ENCODE assay signal across 1 cellular context in the genomic region with DNA sequence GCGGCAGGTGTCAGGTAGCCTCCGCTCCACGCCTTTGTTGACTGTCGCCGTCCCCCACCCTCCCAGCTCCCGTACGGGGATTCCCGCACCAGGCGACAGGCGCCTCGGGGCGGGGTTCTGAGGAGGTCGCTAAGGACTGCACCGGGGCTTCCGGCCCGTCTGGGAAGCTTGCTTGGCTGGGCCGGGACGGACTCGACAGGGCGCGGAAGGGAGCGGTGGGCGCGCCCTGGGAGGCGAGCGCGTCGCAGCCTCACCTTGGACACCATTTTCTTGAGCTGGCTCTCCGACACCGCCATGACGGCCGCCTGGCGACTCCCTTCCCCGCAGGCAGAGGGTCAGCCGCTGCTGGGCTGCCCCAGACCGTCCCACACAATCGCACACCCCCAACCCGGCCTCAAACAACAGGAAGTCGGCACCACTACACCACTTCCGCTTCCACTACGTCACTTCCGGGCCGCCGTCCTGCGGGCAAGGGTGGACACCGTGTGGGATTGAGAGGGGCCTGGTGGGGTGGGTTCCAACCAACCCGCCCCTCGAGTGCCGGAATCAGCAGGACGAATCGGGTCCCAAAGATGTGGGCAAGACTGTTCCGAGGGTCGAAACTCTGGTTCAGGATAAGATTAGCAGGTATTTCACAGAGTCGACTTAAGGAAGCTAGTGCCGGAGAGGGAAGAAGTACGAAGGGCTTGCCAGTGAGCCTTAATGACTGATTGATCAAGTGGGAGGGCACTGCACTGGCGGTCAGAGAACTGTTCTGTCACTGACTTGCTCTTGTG.
TF ChIP-seq lines count a peak whose summit lies in the region.

A gene with protein sequence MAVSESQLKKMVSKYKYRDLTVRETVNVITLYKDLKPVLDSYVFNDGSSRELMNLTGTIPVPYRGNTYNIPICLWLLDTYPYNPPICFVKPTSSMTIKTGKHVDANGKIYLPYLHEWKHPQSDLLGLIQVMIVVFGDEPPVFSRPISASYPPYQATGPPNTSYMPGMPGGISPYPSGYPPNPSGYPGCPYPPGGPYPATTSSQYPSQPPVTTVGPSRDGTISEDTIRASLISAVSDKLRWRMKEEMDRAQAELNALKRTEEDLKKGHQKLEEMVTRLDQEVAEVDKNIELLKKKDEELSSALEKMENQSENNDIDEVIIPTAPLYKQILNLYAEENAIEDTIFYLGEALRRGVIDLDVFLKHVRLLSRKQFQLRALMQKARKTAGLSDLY (minus strand): TSS at position 422 of the 776 bp plus-strand sequence. CDS start 126 bp downstream, at position 296.

TF ChIP-seq in K562, 482 proteins besides CTCF, POLR2A, EP300 and RAD21 (continued from another document and continues in another):
- TF ChIP-seq, protein P1, sequence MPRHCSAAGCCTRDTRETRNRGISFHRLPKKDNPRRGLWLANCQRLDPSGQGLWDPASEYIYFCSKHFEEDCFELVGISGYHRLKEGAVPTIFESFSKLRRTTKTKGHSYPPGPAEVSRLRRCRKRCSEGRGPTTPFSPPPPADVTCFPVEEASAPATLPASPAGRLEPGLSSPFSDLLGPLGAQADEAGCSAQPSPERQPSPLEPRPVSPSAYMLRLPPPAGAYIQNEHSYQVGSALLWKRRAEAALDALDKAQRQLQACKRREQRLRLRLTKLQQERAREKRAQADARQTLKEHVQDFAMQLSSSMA (CRISPR knock-in tag; IDR thresholded peaks at IDR 0.05), result no peak
- TF ChIP-seq CHD4 (IDR thresholded peaks at IDR 0.05; ENCODE audit: insufficient read depth, insufficient replicate concordance, low read depth, low read length, poor library complexity, severe bottlenecking) (no peak), CEBPG (CRISPR knock-in tag; IDR thresholded peaks at IDR 0.05) (no peak), CEBPG (tag; conservative IDR thresholded peaks at IDR 0.05 in 1 of 2, IDR thresholded peaks at IDR 0.05 in 1 of 2) (no peak), CBX8 (IDR thresholded peaks at IDR 0.05; ENCODE audit: borderline replicate concordance, extremely low read depth, low read depth, low read length, poor library complexity, severe bottlenecking) (no peak), ZNF717 (CRISPR knock-in tag; IDR thresholded peaks at IDR 0.05) (no peak), CBX3 (IDR thresholded peaks at IDR 0.05; ENCODE audit: borderline replicate concordance in 1 of 2, low read length in 2 of 2) (no peak), FIP1L1 (IDR thresholded peaks at IDR 0.05; ENCODE audit: low read depth, low read length, poor library complexity, severe bottlenecking) (peak; percentile 44), CTBP1 (IDR thresholded peaks at IDR 0.05; ENCODE audit: borderline replicate concordance) (peak; percentile 72; the same call in 1 of the 2 replicates), SRF (CRISPR knock-in tag; IDR thresholded peaks at IDR 0.05) (peak in 1 of 2 experiments; percentile 20; a peak in 1 of 4 replicates), ETS1 (conservative IDR thresholded peaks at IDR 0.05; ENCODE audit: control insufficient read depth, low read depth, low read length) (peak; percentile 85), ETV6 (IDR thresholded peaks at IDR 0.05; ENCODE audit: borderline replicate concordance in 1 of 2, low read depth in 2 of 2, low read length in 1 of 2) (peak; percentile 67 to 88; a peak in 3 of 4 replicates), ETV6 (CRISPR knock-in tag; IDR thresholded peaks at IDR 0.05; ENCODE audit: borderline replicate concordance) (no peak), ZFX (CRISPR knock-in tag; IDR thresholded peaks at IDR 0.05) (peak; percentile 90), GABPA (tag; conservative IDR thresholded peaks at IDR 0.05; ENCODE audit: low read depth) (peak; percentile 99), KDM4B (IDR thresholded peaks at IDR 0.05; ENCODE audit: borderline replicate concordance in 2 of 2, low read depth in 1 of 2) (peak in 1 of 2 experiments; percentile 94; a peak in 1 of 4 replicates), ZNF184 (CRISPR knock-in tag; IDR thresholded peaks at IDR 0.05) (no peak), RAD51 (IDR thresholded peaks at IDR 0.05; ENCODE audit: borderline replicate concordance, low read depth) (no peak), MTA1 (IDR thresholded peaks at IDR 0.05; ENCODE audit: borderline replicate concordance) (no peak), SFPQ (IDR thresholded peaks at IDR 0.05; ENCODE audit: low read depth, low read length) (no peak), CBX5 (IDR thresholded peaks at IDR 0.05; ENCODE audit: borderline replicate concordance, low read depth) (no peak; the same call in 1 of the 2 replicates), GTF2A2 (tag; IDR thresholded peaks at IDR 0.05) (no peak), RNF2 (IDR thresholded peaks at IDR 0.05) (0 out of 2 replicates have a peak, but pooled peaks have one; percentile 12), RBM39 (optimal IDR thresholded peaks at IDR 0.05; ENCODE audit: low read depth, low read length) (no peak), NCOA1 (IDR thresholded peaks at IDR 0.05; ENCODE audit: low read depth) (peak; percentile 86), ZFP36 (IDR thresholded peaks at IDR 0.05; ENCODE audit: low read depth, low read length, partially characterized antibody) (no peak), ZNF507 (tag; conservative IDR thresholded peaks at IDR 0.05) (no peak), SP1 (CRISPR knock-in tag; IDR thresholded peaks at IDR 0.05) (peak; percentile 18; the same call in 1 of the 2 replicates), ZNF212 (CRISPR knock-in tag; IDR thresholded peaks at IDR 0.05) (no peak), ZNF354B (CRISPR knock-in tag; IDR thresholded peaks at IDR 0.05) (no peak), ZNF12 (CRISPR knock-in tag; IDR thresholded peaks at IDR 0.05) (no peak), ZNF778 (CRISPR knock-in tag; IDR thresholded peaks at IDR 0.05) (no peak), FOXA1 (IDR thresholded peaks at IDR 0.05; ENCODE audit: borderline replicate concordance) (no peak), KDM2B (CRISPR knock-in tag; IDR thresholded peaks at IDR 0.05) (no peak), GATA2 (CRISPR knock-in tag; IDR thresholded peaks at IDR 0.05) (no peak; the same call in 1 of the 2 replicates), MTA2 (IDR thresholded peaks at IDR 0.05; ENCODE audit: low read depth) (no peak), BDP1 (IDR thresholded peaks at IDR 0.05; ENCODE audit: insufficient read depth, insufficient read length) (no peak), ZNF445 (CRISPR knock-in tag; IDR thresholded peaks at IDR 0.05; ENCODE audit: low read depth) (no peak), NR2F6 (CRISPR knock-in tag; IDR thresholded peaks at IDR 0.05) (no peak), ZNF780A (CRISPR knock-in tag; IDR thresholded peaks at IDR 0.05) (no peak), ZBTB7A (IDR thresholded peaks at IDR 0.05; ENCODE audit: borderline replicate concordance, control insufficient read depth, low read depth, low read length) (peak; percentile 83), RBM22 (IDR thresholded peaks at IDR 0.05; ENCODE audit: low read depth, low read length, poor library complexity, severe bottlenecking) (peak; percentile 82), NFXL1 (CRISPR knock-in tag; IDR thresholded peaks at IDR 0.05) (no peak), ETV1 (tag; conservative IDR thresholded peaks at IDR 0.05; ENCODE audit: low read depth) (peak; percentile 93)
- TF ChIP-seq, protein P2, sequence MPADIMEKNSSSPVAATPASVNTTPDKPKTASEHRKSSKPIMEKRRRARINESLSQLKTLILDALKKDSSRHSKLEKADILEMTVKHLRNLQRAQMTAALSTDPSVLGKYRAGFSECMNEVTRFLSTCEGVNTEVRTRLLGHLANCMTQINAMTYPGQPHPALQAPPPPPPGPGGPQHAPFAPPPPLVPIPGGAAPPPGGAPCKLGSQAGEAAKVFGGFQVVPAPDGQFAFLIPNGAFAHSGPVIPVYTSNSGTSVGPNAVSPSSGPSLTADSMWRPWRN (IDR thresholded peaks at IDR 0.05; ENCODE audit: low read depth), result no peak
- TF ChIP-seq, protein P3, sequence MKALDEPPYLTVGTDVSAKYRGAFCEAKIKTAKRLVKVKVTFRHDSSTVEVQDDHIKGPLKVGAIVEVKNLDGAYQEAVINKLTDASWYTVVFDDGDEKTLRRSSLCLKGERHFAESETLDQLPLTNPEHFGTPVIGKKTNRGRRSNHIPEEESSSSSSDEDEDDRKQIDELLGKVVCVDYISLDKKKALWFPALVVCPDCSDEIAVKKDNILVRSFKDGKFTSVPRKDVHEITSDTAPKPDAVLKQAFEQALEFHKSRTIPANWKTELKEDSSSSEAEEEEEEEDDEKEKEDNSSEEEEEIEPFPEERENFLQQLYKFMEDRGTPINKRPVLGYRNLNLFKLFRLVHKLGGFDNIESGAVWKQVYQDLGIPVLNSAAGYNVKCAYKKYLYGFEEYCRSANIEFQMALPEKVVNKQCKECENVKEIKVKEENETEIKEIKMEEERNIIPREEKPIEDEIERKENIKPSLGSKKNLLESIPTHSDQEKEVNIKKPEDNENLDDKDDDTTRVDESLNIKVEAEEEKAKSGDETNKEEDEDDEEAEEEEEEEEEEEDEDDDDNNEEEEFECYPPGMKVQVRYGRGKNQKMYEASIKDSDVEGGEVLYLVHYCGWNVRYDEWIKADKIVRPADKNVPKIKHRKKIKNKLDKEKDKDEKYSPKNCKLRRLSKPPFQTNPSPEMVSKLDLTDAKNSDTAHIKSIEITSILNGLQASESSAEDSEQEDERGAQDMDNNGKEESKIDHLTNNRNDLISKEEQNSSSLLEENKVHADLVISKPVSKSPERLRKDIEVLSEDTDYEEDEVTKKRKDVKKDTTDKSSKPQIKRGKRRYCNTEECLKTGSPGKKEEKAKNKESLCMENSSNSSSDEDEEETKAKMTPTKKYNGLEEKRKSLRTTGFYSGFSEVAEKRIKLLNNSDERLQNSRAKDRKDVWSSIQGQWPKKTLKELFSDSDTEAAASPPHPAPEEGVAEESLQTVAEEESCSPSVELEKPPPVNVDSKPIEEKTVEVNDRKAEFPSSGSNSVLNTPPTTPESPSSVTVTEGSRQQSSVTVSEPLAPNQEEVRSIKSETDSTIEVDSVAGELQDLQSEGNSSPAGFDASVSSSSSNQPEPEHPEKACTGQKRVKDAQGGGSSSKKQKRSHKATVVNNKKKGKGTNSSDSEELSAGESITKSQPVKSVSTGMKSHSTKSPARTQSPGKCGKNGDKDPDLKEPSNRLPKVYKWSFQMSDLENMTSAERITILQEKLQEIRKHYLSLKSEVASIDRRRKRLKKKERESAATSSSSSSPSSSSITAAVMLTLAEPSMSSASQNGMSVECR (CRISPR knock-in tag; IDR thresholded peaks at IDR 0.05), result no peak; the same call in 1 of the 2 replicates
- TF ChIP-seq, protein P4, sequence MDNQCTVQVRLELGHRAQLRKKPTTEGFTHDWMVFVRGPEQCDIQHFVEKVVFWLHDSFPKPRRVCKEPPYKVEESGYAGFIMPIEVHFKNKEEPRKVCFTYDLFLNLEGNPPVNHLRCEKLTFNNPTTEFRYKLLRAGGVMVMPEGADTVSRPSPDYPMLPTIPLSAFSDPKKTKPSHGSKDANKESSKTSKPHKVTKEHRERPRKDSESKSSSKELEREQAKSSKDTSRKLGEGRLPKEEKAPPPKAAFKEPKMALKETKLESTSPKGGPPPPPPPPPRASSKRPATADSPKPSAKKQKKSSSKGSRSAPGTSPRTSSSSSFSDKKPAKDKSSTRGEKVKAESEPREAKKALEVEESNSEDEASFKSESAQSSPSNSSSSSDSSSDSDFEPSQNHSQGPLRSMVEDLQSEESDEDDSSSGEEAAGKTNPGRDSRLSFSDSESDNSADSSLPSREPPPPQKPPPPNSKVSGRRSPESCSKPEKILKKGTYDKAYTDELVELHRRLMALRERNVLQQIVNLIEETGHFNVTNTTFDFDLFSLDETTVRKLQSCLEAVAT (IDR thresholded peaks at IDR 0.05), result no peak
- TF ChIP-seq, protein P5, sequence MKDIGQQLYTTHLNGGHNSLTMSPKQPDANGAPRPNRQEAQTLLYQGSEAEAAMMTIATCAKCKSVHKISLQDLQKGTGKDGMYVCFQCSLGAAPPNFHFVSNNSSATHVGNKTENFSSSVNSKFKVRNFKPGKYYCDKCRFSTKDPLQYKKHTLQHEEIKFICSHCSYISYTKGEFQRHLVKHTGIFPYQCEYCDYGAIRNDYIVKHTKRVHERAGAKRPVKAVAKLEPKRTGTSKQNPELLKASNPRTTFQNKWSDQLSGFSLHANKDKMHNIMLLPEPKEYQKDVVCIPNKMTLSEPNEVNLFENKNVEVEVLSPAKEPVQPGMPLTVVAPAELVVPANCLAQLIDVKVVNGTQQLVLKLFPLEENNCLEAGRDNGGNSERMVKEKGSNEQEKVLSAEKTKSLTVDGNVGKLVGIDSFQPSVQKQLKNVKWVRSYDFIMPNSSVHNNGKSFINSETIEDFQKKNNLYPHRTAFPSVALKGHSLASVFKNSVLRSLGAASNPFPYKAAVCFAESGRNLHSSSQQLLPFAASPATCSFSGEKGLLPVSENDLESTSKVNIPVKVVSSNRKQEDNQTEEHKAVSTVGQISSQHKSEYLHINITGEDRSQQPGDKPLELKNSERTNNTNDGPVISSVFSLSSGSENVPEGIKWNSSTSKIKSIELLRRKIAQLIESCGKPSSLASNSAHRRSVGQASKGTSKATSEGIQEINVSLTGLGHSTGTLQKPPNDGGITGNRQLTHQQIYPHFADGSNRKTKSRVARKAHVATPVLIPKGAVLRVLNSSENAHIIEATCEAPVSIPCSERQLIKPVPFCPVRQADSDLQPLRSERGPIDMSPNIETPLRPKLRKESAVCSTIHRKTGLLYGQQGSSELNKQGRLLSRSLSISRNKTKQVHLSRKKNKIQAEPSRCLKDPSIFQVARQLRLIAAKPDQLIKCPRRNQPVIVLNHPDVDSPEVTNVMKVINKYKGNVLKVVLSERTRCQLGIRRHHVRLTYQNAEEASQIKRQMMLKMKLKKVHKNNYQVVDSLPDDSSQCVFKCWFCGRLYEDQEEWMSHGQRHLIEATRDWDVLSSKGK (CRISPR knock-in tag; IDR thresholded peaks at IDR 0.05), result no peak
